In the genomic region with DNA sequence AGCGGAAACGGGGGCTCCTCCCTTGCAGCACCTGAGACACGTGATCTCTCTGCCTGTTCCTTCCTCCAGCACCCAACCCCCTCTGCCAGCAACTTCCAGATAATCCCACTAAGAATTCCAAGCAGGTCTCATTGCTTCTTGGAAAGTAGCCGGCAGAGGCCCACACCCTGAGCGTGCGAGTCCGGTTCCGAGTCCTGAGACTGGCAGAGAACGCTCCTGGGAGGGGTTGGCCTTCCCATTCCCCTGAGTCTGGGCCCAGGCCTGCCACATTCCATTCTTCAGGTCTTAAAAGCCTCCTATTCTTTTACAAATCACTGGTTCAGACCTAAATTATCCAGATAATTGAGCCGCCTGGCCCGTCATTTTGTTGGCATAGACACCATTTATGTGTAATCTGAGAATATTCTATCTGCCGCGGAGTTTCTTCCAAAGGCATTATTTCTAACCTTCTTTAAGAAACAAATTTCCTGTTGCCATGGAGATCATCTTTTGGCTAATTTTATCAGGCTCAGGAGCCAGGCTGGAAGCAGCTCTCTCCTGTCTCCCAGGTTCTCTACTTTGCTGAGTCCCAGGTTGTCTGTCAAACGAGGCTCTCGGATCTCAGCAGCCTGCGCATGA, we compare ENCODE assay signal across 18 cellular contexts.
A peak's percentile ranks its signal among the peaks of the same experiment; 100 is the strongest.
DNase-seq lines count a peak whose midpoint lies in the region; ATAC-seq, FAIRE-seq and TF ChIP-seq lines count a peak whose summit lies in the region.
"Had no signal": no experiment of that assay in that cellular context is flagged by ENCODE, and none has a peak within 500 bp of the region (broad histone marks: within the 10 kb centered on the region; RNA-seq: fewer than 3 reads in every experiment).

No MANE protein-coding gene starts in this region.

- H4K12ac ChIP-seq in trophoblast cell (ENCODE audit: low read depth, low read length) = peak overlapping the region; percentile 39

- no peak overlapping the region for H2AK5ac ChIP-seq in trophoblast cell (ENCODE audit: low read length)

- H3K9me2 ChIP-seq in GM23338 (ENCODE audit: insufficient read depth) = no peaks in the 10 kb centered on the region

- H3K4me1 ChIP-seq in GM23338 (ENCODE audit: insufficient read depth) (peaks cover 37% of the 10 kb centered on the region), astrocyte (ENCODE audit: insufficient read depth, low read length) (no peaks in the 10 kb centered on the region), iPS-18a (ENCODE audit: control insufficient read depth, low read depth, low read length) (peaks cover 51% of the 10 kb centered on the region), trophoblast cell (ENCODE audit: control insufficient read depth in 1 of 2, insufficient read depth in 2 of 2, low read length in 2 of 2) (peaks cover 14 to 17% of the 10 kb centered on the region in 2 experiments), adrenal gland (replicated peaks in 1 of 2) (no peaks in the 10 kb centered on the region)
- H3K4me1 ChIP-seq: breast epithelium, parathyroid adenoma had no signal

- peaks cover 12% of the 10 kb centered on the region for H3K79me1 ChIP-seq in trophoblast cell (ENCODE audit: low read length)

- H3K14ac ChIP-seq in trophoblast cell (ENCODE audit: low read length) = no peak overlapping the region

- H4K20me1 ChIP-seq in GM23338 (replicated peaks; ENCODE audit: insufficient read depth) (no peaks in the 10 kb centered on the region), astrocyte (ENCODE audit: insufficient read depth, low read length) (no peaks in the 10 kb centered on the region)

- H3K4me3 Mint-ChIP-seq in GM23338 (peak overlapping the region; percentile 47), astrocyte (ENCODE audit: unreplicated experiment) (peak overlapping the region; percentile 68)
- H3K4me3 Mint-ChIP-seq: activated CD4-positive, alpha-beta T cell treated with anti-CD3 and anti-CD28 coated beads for 36 hours; activated naive CD4-positive, alpha-beta T cell treated with anti-CD3 and anti-CD28 coated beads, Interleukin-2, amount 10 ng/mL, durations not matched to agents 7 days and 5 days; CD8-positive, alpha-beta T cell; T-helper 2 cell treated with Interferon-gamma antibody and Interleukin-4, amounts not matched to agents 5 μg/mL and 100 μg/mL, for 36 hours had no signal

- H3K9ac ChIP-seq in astrocyte (ENCODE audit: low read length) = no peak overlapping the region
- peak overlapping the region; percentile 37 for H3K9ac ChIP-seq in iPS-18a (ENCODE audit: low read length)
- H3K9ac ChIP-seq in trophoblast cell (ENCODE audit: low read length) = no peak overlapping the region
- H3K9ac ChIP-seq: parathyroid adenoma had no signal

- peak overlapping the region; percentile 29 for H2BK120ac ChIP-seq in trophoblast cell (ENCODE audit: insufficient read depth, low read length, poor library complexity)

- H3K9me3 Mint-ChIP-seq in GM23338 = peaks cover 3% of the 10 kb centered on the region; the same call in 2 of the 3 replicates
- H3K9me3 Mint-ChIP-seq in astrocyte (ENCODE audit: unreplicated experiment) = no peaks in the 10 kb centered on the region
- H3K9me3 Mint-ChIP-seq: activated naive CD4-positive, alpha-beta T cell treated with anti-CD3 and anti-CD28 coated beads, Interleukin-2, amount 10 ng/mL, durations not matched to agents 7 days and 5 days; CD8-positive, alpha-beta T cell; T-helper 2 cell treated with Interferon-gamma antibody and Interleukin-4, amounts not matched to agents 5 μg/mL and 100 μg/mL, for 36 hours had no signal

- H3K4ac ChIP-seq in trophoblast cell (ENCODE audit: low read depth, low read length) = no peak overlapping the region

- no peaks in the 10 kb centered on the region for H3K27me3 ChIP-seq in GM23338 (ENCODE audit: insufficient read depth)
- no peaks in the 10 kb centered on the region for H3K27me3 ChIP-seq in astrocyte (ENCODE audit: insufficient read depth, low read length)
- no peaks in the 10 kb centered on the region for H3K27me3 ChIP-seq in iPS-18a (ENCODE audit: control insufficient read depth, insufficient read depth, low read length)
- no peaks in the 10 kb centered on the region for H3K27me3 ChIP-seq in trophoblast cell (ENCODE audit: insufficient read depth, low read length)
- H3K27me3 ChIP-seq in adrenal gland = no peaks in the 10 kb centered on the region
- H3K27me3 ChIP-seq: MG63 had no signal

- WGBS in trophoblast cell (ENCODE audit: extremely low coverage, insufficient coverage, insufficient read length) = no CpG with 5 or more reads among the region's 16 CpGs
- 75 to 86% (median 82%) methylated on average over 14 to 16 of the region's 16 CpGs for WGBS in adrenal gland, 4 donors

- H3K27me3 Mint-ChIP-seq in GM23338 (ENCODE audit: insufficient read depth, low read depth, poor library complexity) = peaks cover 12% of the 10 kb centered on the region
- H3K27me3 Mint-ChIP-seq in astrocyte (ENCODE audit: low read depth, unreplicated experiment) = peaks cover 24% of the 10 kb centered on the region
- H3K27me3 Mint-ChIP-seq: activated CD4-positive, alpha-beta T cell treated with anti-CD3 and anti-CD28 coated beads for 36 hours had no signal

- H3K36me3 Mint-ChIP-seq in GM23338 (ENCODE audit: low read depth) (peaks cover 2% of the 10 kb centered on the region; the same call in 2 of the 3 replicates), astrocyte (ENCODE audit: low read depth, unreplicated experiment) (no peaks in the 10 kb centered on the region)
- H3K36me3 Mint-ChIP-seq: activated naive CD4-positive, alpha-beta T cell treated with anti-CD3 and anti-CD28 coated beads, Interleukin-2, amount 10 ng/mL, durations not matched to agents 7 days and 5 days; CD8-positive, alpha-beta T cell had no signal

- H2AFZ ChIP-seq in GM23338 (no peak overlapping the region), astrocyte (ENCODE audit: low read depth, low read length) (no peak overlapping the region), trophoblast cell (ENCODE audit: insufficient read depth, low read length, poor library complexity) (peak overlapping the region; percentile 71)
- H2AFZ ChIP-seq: parathyroid adenoma had no signal

- TF ChIP-seq CTCF in GM23338 (conservative IDR thresholded peaks at IDR 0.05; ENCODE audit: low read depth in 2 of 2) = no peak
- no peak for TF ChIP-seq CTCF in astrocyte (IDR thresholded peaks at IDR 0.05; ENCODE audit: insufficient read depth, low read depth, low read length)
- TF ChIP-seq CTCF in adrenal gland (IDR thresholded peaks at IDR 0.05) = no peak

- H3K9me3 ChIP-seq in astrocyte (ENCODE audit: insufficient read depth, low read depth, low read length) (peaks cover 4% of the 10 kb centered on the region), iPS-18a (ENCODE audit: control insufficient read depth, low read depth, low read length) (no peaks in the 10 kb centered on the region), trophoblast cell (ENCODE audit: insufficient read depth, low read depth, low read length) (peaks cover 2% of the 10 kb centered on the region), adrenal gland (replicated peaks in 1 of 3) (no peaks in the 10 kb centered on the region)
- H3K9me3 ChIP-seq: breast epithelium, MG63 had no signal

- peak overlapping the region; percentile 86 for H2BK5ac ChIP-seq in trophoblast cell (ENCODE audit: low read depth, low read length, poor library complexity)

- H3F3A ChIP-seq in GM23338 (replicated peaks; ENCODE audit: low read depth) = peaks cover 16% of the 10 kb centered on the region

- TF ChIP-seq POLR2A in adrenal gland (IDR thresholded peaks at IDR 0.05) = no peak

- H3K27ac Mint-ChIP-seq in GM23338 (peak overlapping the region; percentile 98), astrocyte (ENCODE audit: unreplicated experiment) (peak overlapping the region; percentile 80)
- H3K27ac Mint-ChIP-seq: activated CD4-positive, alpha-beta T cell treated with anti-CD3 and anti-CD28 coated beads for 36 hours; activated naive CD4-positive, alpha-beta T cell treated with anti-CD3 and anti-CD28 coated beads, Interleukin-2, amount 10 ng/mL, durations not matched to agents 7 days and 5 days; CD8-positive, alpha-beta T cell; T-helper 2 cell treated with Interferon-gamma antibody and Interleukin-4, amounts not matched to agents 5 μg/mL and 100 μg/mL, for 36 hours had no signal

- peak overlapping the region; percentile 59 for H4K91ac ChIP-seq in trophoblast cell (ENCODE audit: low read depth, low read length)

- H3K79me2 ChIP-seq in GM23338 (replicated peaks; ENCODE audit: insufficient read depth) = no peaks in the 10 kb centered on the region
- no peaks in the 10 kb centered on the region for H3K79me2 ChIP-seq in astrocyte (ENCODE audit: insufficient read depth, low read length)
- no peaks in the 10 kb centered on the region for H3K79me2 ChIP-seq in trophoblast cell (ENCODE audit: control insufficient read depth, insufficient read depth, low read length, poor library complexity)
- H3K79me2 ChIP-seq: parathyroid adenoma had no signal

- peak overlapping the region; percentile 62 for H3K4me2 ChIP-seq in GM23338
- peak overlapping the region; percentile 36 for H3K4me2 ChIP-seq in astrocyte (ENCODE audit: low read length)
- peak overlapping the region; percentile 54 for H3K4me2 ChIP-seq in trophoblast cell (ENCODE audit: low read length)

- ATAC-seq in GM23338 (peak; percentile 85), HG03378 (IDR thresholded peaks at IDR 0.05; ENCODE audit: unreplicated experiment) (no peak), HG02623 (IDR thresholded peaks at IDR 0.05; ENCODE audit: unreplicated experiment) (no peak)
- ATAC-seq: activated CD4-positive, alpha-beta T cell treated with anti-CD3 and anti-CD28 coated beads for 36 hours; CD8-positive, alpha-beta T cell had no signal

- H3K36me3 ChIP-seq in GM23338 (ENCODE audit: insufficient read depth) (no peaks in the 10 kb centered on the region), astrocyte (ENCODE audit: insufficient read depth, low read length) (no peaks in the 10 kb centered on the region), iPS-18a (ENCODE audit: control insufficient read depth, low read depth, low read length) (no peaks in the 10 kb centered on the region), trophoblast cell (ENCODE audit: control insufficient read depth in 1 of 2, insufficient read depth in 2 of 2, low read length in 2 of 2) (no peaks in the 10 kb centered on the region), adrenal gland (replicated peaks in 1 of 2) (no peaks in the 10 kb centered on the region)
- H3K36me3 ChIP-seq: breast epithelium, MG63 had no signal

- H3K27ac ChIP-seq in GM23338 (ENCODE audit: low read depth) = peak overlapping the region; percentile 99
- no peak overlapping the region for H3K27ac ChIP-seq in astrocyte (ENCODE audit: low read depth, low read length)
- H3K27ac ChIP-seq in iPS-18a (ENCODE audit: low read length) = peak overlapping the region; percentile 91
- peak overlapping the region; percentile 86 for H3K27ac ChIP-seq in trophoblast cell (ENCODE audit: low read depth, low read length)
- no peak overlapping the region for H3K27ac ChIP-seq in adrenal gland
- H3K27ac ChIP-seq: breast epithelium, parathyroid adenoma had no signal

- no peak overlapping the region for H3K23ac ChIP-seq in trophoblast cell (ENCODE audit: low read length)

- H2BK12ac ChIP-seq in trophoblast cell (ENCODE audit: low read length) = peak overlapping the region; percentile 72

- H3K4me1 Mint-ChIP-seq in GM23338 (peaks cover 66% of the 10 kb centered on the region), astrocyte (ENCODE audit: low read depth, unreplicated experiment) (peaks cover 13% of the 10 kb centered on the region)
- H3K4me1 Mint-ChIP-seq: activated CD4-positive, alpha-beta T cell treated with anti-CD3 and anti-CD28 coated beads for 36 hours; activated naive CD4-positive, alpha-beta T cell treated with anti-CD3 and anti-CD28 coated beads, Interleukin-2, amount 10 ng/mL, durations not matched to agents 7 days and 5 days had no signal

- intact Hi-C loops in adrenal gland (cut with DNase I) = no loop called here

- DNase-seq in GM23338 (ENCODE audit: low spot score) = peak; percentile 97
- no peak for DNase-seq in astrocyte (ENCODE audit: low read depth)
- peak; percentile 60 to 79 for DNase-seq in trophoblast cell
- no peak for DNase-seq in adrenal gland
- DNase-seq in AG08396 (ENCODE audit: low spot score) = no peak
- DNase-seq: activated CD4-positive, alpha-beta T cell treated with anti-CD3 and anti-CD28 coated beads for 36 hours; activated naive CD4-positive, alpha-beta T cell treated with anti-CD3 and anti-CD28 coated beads, Interleukin-2, amount 10 ng/mL, durations not matched to agents 7 days and 5 days; CD8-positive, alpha-beta T cell; MG63; NCI-H2107; SHP77; stimulated activated CD4-positive, alpha-beta T cell treated with anti-CD3 and anti-CD28 coated beads, Interleukin-12 subunit alpha, Interleukin-12 subunit beta, amount 100 ng/mL, for 4 hours had no signal

- peak overlapping the region; percentile 55 for H4K8ac ChIP-seq in trophoblast cell (ENCODE audit: low read depth, low read length)

- H3K4me3 ChIP-seq in GM23338 (peak overlapping the region; percentile 11), astrocyte (ENCODE audit: insufficient read depth, low read depth, low read length) (no peak overlapping the region), iPS-18a (ENCODE audit: low read length) (peak overlapping the region; percentile 42), trophoblast cell (ENCODE audit: low read depth, low read length) (no peak overlapping the region), adrenal gland (no peak overlapping the region)
- H3K4me3 ChIP-seq: MG63 had no signal

- H3K18ac ChIP-seq in trophoblast cell (ENCODE audit: low read length) = no peak overlapping the region

- no peak for FAIRE-seq in astrocyte (lab: Jason Lieb, UNC)

Comparison
In these comparisons a context has a peak if more than half of its experiments do, and no peak if none do; other contexts are left out.
1. DNase-seq: peak in GM23338 (single experiment) and trophoblast cell (2 of 2); none in astrocyte (single experiment), adrenal gland (0 of 7) and AG08396 (single experiment).
2. H3K27ac ChIP-seq: peak in GM23338 (single experiment), iPS-18a (single experiment) and trophoblast cell (single experiment); none in astrocyte (single experiment) and adrenal gland (0 of 5).
3. H3K4me3 ChIP-seq: peak in GM23338 (single experiment) and iPS-18a (single experiment); none in astrocyte (single experiment), trophoblast cell (single experiment) and adrenal gland (0 of 4).
4. Peak in every context shown above with its lines, with median percentiles within 50 percentile points of each other: H3K4me2 ChIP-seq.